8 cellular contexts compared by ENCODE assay signal in genomic region chr7:74657692-74658170, GRCh38. TPM values are rescaled to one million over a fixed set of nuclear protein-coding genes. Genes with fewer than 3 reads are reported as not detected.
A peak's percentile ranks its signal among the peaks of the same experiment; 100 is the strongest.
DNase-seq lines count a peak whose midpoint lies in the region; ATAC-seq and TF ChIP-seq lines count a peak whose summit lies in the region.

Gene GTF2I (plus strand): TSS chr7:74657718. CDS start chr7:74689129, 31,411 bp downstream.

- no peak for TF ChIP-seq RAD21 in neural cell (conservative IDR thresholded peaks at IDR 0.05)

- POLR2A ChIA-PET in AG04450 (lab: Yijun Ruan, JAX) = interaction anchor here (0.6 to 1.0 kb wide), 4 partner anchors 22 to 71 kb away, joined by 3 to 11 read pairs (median 6); no protein-coding TSS in a partner anchor

- ATAC-seq in GM19043 (IDR thresholded peaks at IDR 0.05; ENCODE audit: low read depth, unreplicated experiment) (peak; percentile 4), HG03196 (IDR thresholded peaks at IDR 0.05; ENCODE audit: unreplicated experiment) (peak; percentile 7)

- DNase-seq in AG04450 (ENCODE audit: low read depth, low spot score) (no peak), esophagus muscularis mucosa (ENCODE audit: extremely low spot score) (no peak), NCI-H1048 (lab: John Stamatoyannopoulos, UW) (no peak), middle frontal gyrus (ENCODE audit: extremely low spot score, low spot score) (no peak)
- DNase-seq in activated CD4-positive, CD25-positive, alpha-beta regulatory T cell treated with anti-CD3 and anti-CD28 coated beads, Interleukin-2, amount 50 U/mL, for 72 hours = peak; percentile 73

- H3K9ac ChIP-seq in neural cell (ENCODE audit: low read length) = peak within 1 kb of the TSS; percentile 99

- CTCF ChIA-PET in AG04450 (lab: Charles Lee) = interaction anchor here (0.6 to 0.8 kb wide), 4 partner anchors 16 to 158 kb away, joined by 4 to 9 read pairs (median 5); no protein-coding TSS in a partner anchor

- intact Hi-C loops in esophagus muscularis mucosa (cut with DNase I) = loop anchor here (5.0 kb wide), 1 partner anchor 45 kb away; no protein-coding TSS in a partner anchor

- H2AFZ ChIP-seq in neural cell (ENCODE audit: low read depth, low read length) = peak within 1 kb of the TSS; percentile 95

- H4K20me1 ChIP-seq in neural cell (ENCODE audit: insufficient read depth) = peaks cover 7% of the 10 kb centered on the region

- H3K9me3 ChIP-seq in AG04450 (ENCODE audit: control insufficient read depth, insufficient read depth, low read length) = peaks cover 3% of the 10 kb centered on the region; the same call in 1 of the 2 replicates
- no peaks in the 10 kb centered on the region for H3K9me3 ChIP-seq in esophagus muscularis mucosa
- H3K9me3 ChIP-seq in neural cell (ENCODE audit: low read length) = no peaks in the 10 kb centered on the region

- no peaks in the 10 kb centered on the region for H3F3A ChIP-seq in neural cell (ENCODE audit: insufficient read depth, low read length, poor library complexity, severe bottlenecking)

- TF ChIP-seq EP300 in esophagus muscularis mucosa (IDR thresholded peaks at IDR 0.05) = no peak
- TF ChIP-seq EP300 in neural cell (conservative IDR thresholded peaks at IDR 0.05; ENCODE audit: poor library complexity, severe bottlenecking) = no peak

- H3K27ac ChIP-seq in AG04450 (ENCODE audit: low read depth, low read length) (peak within 1 kb of the TSS; percentile 89), esophagus muscularis mucosa (replicated peaks in 1 of 4) (peak within 1 kb of the TSS; percentile 98 to 100 (median 100)), neural cell (ENCODE audit: low read length) (peak within 1 kb of the TSS; percentile 100)

- H3K79me2 ChIP-seq in neural cell (replicated peaks; ENCODE audit: insufficient read depth, low read length) = peaks cover 42% of the 10 kb centered on the region

- TF ChIP-seq POLR2A in esophagus muscularis mucosa (IDR thresholded peaks at IDR 0.05; ENCODE audit: low read depth) = no peak

- H3K4me1 ChIP-seq in esophagus muscularis mucosa = peaks cover 38 to 61% (median 56%) of the 10 kb centered on the region in 4 donors

- 0% methylated on average over 16 of the region's 56 CpGs for WGBS in esophagus muscularis mucosa

- H3K4me2 ChIP-seq in neural cell (ENCODE audit: low read length) = peak within 1 kb of the TSS; percentile 99

- no peaks in the 10 kb centered on the region for H3K9me2 ChIP-seq in neural cell (ENCODE audit: insufficient read depth, low read length)

- no peaks in the 10 kb centered on the region for H3K27me3 ChIP-seq in AG04450 (ENCODE audit: control insufficient read depth, insufficient read depth, low read length)
- H3K27me3 ChIP-seq in esophagus muscularis mucosa = no peaks in the 10 kb centered on the region
- H3K27me3 ChIP-seq in neural cell (ENCODE audit: insufficient read depth, low read depth, low read length) = no peaks in the 10 kb centered on the region

- no peak for TF ChIP-seq CTCF in AG04450 (IDR thresholded peaks at IDR 0.05; ENCODE audit: low read depth, low read length)
- no peak for TF ChIP-seq CTCF in esophagus muscularis mucosa (IDR thresholded peaks at IDR 0.05)
- no peak for TF ChIP-seq CTCF in neural cell (IDR thresholded peaks at IDR 0.05; ENCODE audit: poor library complexity, severe bottlenecking)

- H3K4me3 ChIP-seq in AG04450 (ENCODE audit: low read depth, low read length) (peak within 1 kb of the TSS; percentile 73), esophagus muscularis mucosa (peak within 1 kb of the TSS; percentile 91 to 100 (median 100)), neural cell (ENCODE audit: low read length) (peak within 1 kb of the TSS; percentile 91)

- no peaks in the 10 kb centered on the region for H3K36me3 ChIP-seq in esophagus muscularis mucosa
- H3K36me3 ChIP-seq in neural cell (ENCODE audit: insufficient read depth, low read length) = no peaks in the 10 kb centered on the region

TF ChIP-seq in neural cell, 6 proteins besides CTCF, POLR2A, EP300 and RAD21:
- TF ChIP-seq, protein P1, sequence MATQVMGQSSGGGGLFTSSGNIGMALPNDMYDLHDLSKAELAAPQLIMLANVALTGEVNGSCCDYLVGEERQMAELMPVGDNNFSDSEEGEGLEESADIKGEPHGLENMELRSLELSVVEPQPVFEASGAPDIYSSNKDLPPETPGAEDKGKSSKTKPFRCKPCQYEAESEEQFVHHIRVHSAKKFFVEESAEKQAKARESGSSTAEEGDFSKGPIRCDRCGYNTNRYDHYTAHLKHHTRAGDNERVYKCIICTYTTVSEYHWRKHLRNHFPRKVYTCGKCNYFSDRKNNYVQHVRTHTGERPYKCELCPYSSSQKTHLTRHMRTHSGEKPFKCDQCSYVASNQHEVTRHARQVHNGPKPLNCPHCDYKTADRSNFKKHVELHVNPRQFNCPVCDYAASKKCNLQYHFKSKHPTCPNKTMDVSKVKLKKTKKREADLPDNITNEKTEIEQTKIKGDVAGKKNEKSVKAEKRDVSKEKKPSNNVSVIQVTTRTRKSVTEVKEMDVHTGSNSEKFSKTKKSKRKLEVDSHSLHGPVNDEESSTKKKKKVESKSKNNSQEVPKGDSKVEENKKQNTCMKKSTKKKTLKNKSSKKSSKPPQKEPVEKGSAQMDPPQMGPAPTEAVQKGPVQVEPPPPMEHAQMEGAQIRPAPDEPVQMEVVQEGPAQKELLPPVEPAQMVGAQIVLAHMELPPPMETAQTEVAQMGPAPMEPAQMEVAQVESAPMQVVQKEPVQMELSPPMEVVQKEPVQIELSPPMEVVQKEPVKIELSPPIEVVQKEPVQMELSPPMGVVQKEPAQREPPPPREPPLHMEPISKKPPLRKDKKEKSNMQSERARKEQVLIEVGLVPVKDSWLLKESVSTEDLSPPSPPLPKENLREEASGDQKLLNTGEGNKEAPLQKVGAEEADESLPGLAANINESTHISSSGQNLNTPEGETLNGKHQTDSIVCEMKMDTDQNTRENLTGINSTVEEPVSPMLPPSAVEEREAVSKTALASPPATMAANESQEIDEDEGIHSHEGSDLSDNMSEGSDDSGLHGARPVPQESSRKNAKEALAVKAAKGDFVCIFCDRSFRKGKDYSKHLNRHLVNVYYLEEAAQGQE (IDR thresholded peaks at IDR 0.05; ENCODE audit: borderline replicate concordance) = peak; percentile 13
- TF ChIP-seq MXI1 (conservative IDR thresholded peaks at IDR 0.05; ENCODE audit: poor library complexity, severe bottlenecking) = peak; percentile 36
- no peak for TF ChIP-seq SMC3 (conservative IDR thresholded peaks at IDR 0.05; ENCODE audit: poor library complexity)
- TF ChIP-seq EZH2 (IDR thresholded peaks at IDR 0.05; ENCODE audit: borderline replicate concordance, insufficient read depth, low read length, poor library complexity, severe bottlenecking) = no peak
TF ChIP-seq in neural cell: peak in this region for 2.

RNA-seq across cellular contexts. Expression of gene GTF2I, which starts in this region (rescaled TPM):
- polyA plus RNA-seq in AG04450 (2011; rRNA removed) (91.2 and 115 TPM in 2 replicates), neural cell (274 and 562 TPM in 2 replicates)
- 47.7 and 78.7 TPM in 2 replicates for polyA minus RNA-seq in AG04450 (2011; rRNA and poly(A)+ RNA removed)
- total RNA-seq in esophagus muscularis mucosa = 100 to 1,000 TPM; 101 to 169 (median 136) TPM
- 381 and 433 TPM in 2 replicates for polyA minus RNA-seq in neural cell
